20 cellular contexts compared by ENCODE assay signal in genomic region chr9:3828495-3828894, GRCh38.
DNase-seq lines count a peak whose midpoint lies in the region; ATAC-seq, FAIRE-seq and TF ChIP-seq lines count a peak whose summit lies in the region.
"Had no signal": no experiment of that assay in that cellular context is flagged by ENCODE, and none has a peak within 500 bp of the region (broad histone marks: within the 10 kb centered on the region; RNA-seq: fewer than 3 reads in every experiment).

No MANE protein-coding gene starts in this region.

- H3K4me3 ChIP-seq in GM23248 = no peak overlapping the region
- no peak overlapping the region for H3K4me3 ChIP-seq in fibroblast of the aortic adventitia (ENCODE audit: low read depth, low read length)
- no peak overlapping the region for H3K4me3 ChIP-seq in skeletal muscle cell (ENCODE audit: low read depth, low read length)
- H3K4me3 ChIP-seq in HepG2 (replicated peaks in 1 of 3; ENCODE audit: insufficient read depth in 1 of 3, low read depth in 2 of 3, low read length in 3 of 3) = no peak overlapping the region
- H3K4me3 ChIP-seq: heart right ventricle, testis had no signal

- H3K9me2 ChIP-seq in GM23248 (ENCODE audit: insufficient read depth) = no peaks in the 10 kb centered on the region

- ATAC-seq in HepG2 = no peak
- ATAC-seq in stimulated activated naive CD8-positive, alpha-beta T cell treated with anti-CD3 and anti-CD28 coated beads, Interleukin-15, Interleukin-2, amounts not matched to agents 100 U/mL and 50 U/mL, for 24 hours = no peak
- ATAC-seq: HCT116, heart right ventricle, Panc1 had no signal

- TF ChIP-seq EP300 in HepG2 (IDR thresholded peaks at IDR 0.05; ENCODE audit: low read depth in 2 of 2, low read length in 2 of 2) = no peak
- TF ChIP-seq EP300 in HepG2 (CRISPR knock-in tag; IDR thresholded peaks at IDR 0.05; ENCODE audit: borderline replicate concordance) = no peak

- CTCF ChIA-PET in HepG2 (lab: Yijun Ruan, JAX; ENCODE audit: low intra/inter-chr PET ratio, low total read pairs) = no interaction called here

- H3K27me3 ChIP-seq in GM23248 (replicated peaks; ENCODE audit: insufficient read depth) = no peaks in the 10 kb centered on the region
- no peaks in the 10 kb centered on the region for H3K27me3 ChIP-seq in HepG2 (ENCODE audit: control insufficient read depth in 1 of 2, insufficient read depth in 2 of 2, low read length in 2 of 2)
- H3K27me3 ChIP-seq: heart right ventricle, testis had no signal

- H2AFZ ChIP-seq in GM23248 = no peak overlapping the region
- no peak overlapping the region for H2AFZ ChIP-seq in HepG2 (ENCODE audit: low read length)

- TF ChIP-seq RAD21 in HepG2 (CRISPR knock-in tag; IDR thresholded peaks at IDR 0.05) = no peak

- peak overlapping the region; percentile 63 for H3K4me2 ChIP-seq in GM23248 (ENCODE audit: unreplicated experiment)
- no peak overlapping the region for H3K4me2 ChIP-seq in HepG2 (ENCODE audit: low read depth, low read length)

- no peak for TF ChIP-seq CTCF in fibroblast of the aortic adventitia (IDR thresholded peaks at IDR 0.05; ENCODE audit: insufficient read depth, low read length)
- TF ChIP-seq CTCF in HepG2 (CRISPR knock-in tag; IDR thresholded peaks at IDR 0.05) = no peak

- peaks cover 16% of the 10 kb centered on the region for H3F3A ChIP-seq in GM23248 (ENCODE audit: insufficient read depth)

- FAIRE-seq in HepG2 (lab: Jason Lieb, UNC) = no peak
- FAIRE-seq: GM18507, kidney had no signal

- H3K4me1 ChIP-seq in GM23248 (ENCODE audit: insufficient read depth) (peaks cover 26% of the 10 kb centered on the region), HepG2 (ENCODE audit: insufficient read depth, low read length) (no peaks in the 10 kb centered on the region)
- H3K4me1 ChIP-seq: heart right ventricle, testis had no signal

- H3K79me2 ChIP-seq in GM23248 (ENCODE audit: insufficient read depth) (no peaks in the 10 kb centered on the region), HepG2 (ENCODE audit: insufficient read depth, low read length) (no peaks in the 10 kb centered on the region)

- H4K20me1 ChIP-seq in GM23248 (ENCODE audit: insufficient read depth) (no peaks in the 10 kb centered on the region), HepG2 (ENCODE audit: insufficient read depth, low read length) (no peaks in the 10 kb centered on the region)

- no TSS peak for BruUV-seq in HepG2 (replicated peaks; lab: Mats Ljungman, UMichigan)

- DNase-seq in GM23248 (peak; percentile 77), amniotic epithelial cell (ENCODE audit: low read depth) (peak; percentile 85), fibroblast of the aortic adventitia (ENCODE audit: low read depth) (peak; percentile 45), skeletal muscle cell (ENCODE audit: low read depth) (peak; percentile 32), HepG2 (ENCODE audit: low spot score) (no peak), NK-92 (lab: John Stamatoyannopoulos, UW; ENCODE audit: unreplicated experiment) (no peak)
- no peak for DNase-seq in activated naive CD4-positive, alpha-beta T cell treated with Interleukin-2 at 50 U/mL for 16 hours
- no peak for DNase-seq in stimulated activated naive CD8-positive, alpha-beta T cell treated with anti-CD3 and anti-CD28 coated beads, Interleukin-15, Interleukin-2, amounts not matched to agents 100 U/mL and 50 U/mL, for 24 hours
- DNase-seq: activated CD4-positive, alpha-beta T cell treated with anti-CD3 and anti-CD28 coated beads, Interleukin-2, amount 50 U/mL, for 4 hours; activated naive CD8-positive, alpha-beta T cell treated with anti-CD3 and anti-CD28 coated beads, Interleukin-2, amount 10 ng/mL, durations not matched to agents 7 days and 5 days; activated T-cell treated with anti-CD3 and anti-CD28 coated beads, Interleukin-2, amount 50 U/mL, for 1 hour; heart right ventricle; kidney; NCI-H748 treated with DMSO at 0.1 percent for 48 hours; nucleus accumbens; stimulated activated CD4-positive, alpha-beta T cell treated with anti-CD3 and anti-CD28 coated beads, Interleukin-2, amount 100 ng/mL, for 48 hours; testis had no signal

- POLR2A ChIA-PET in HepG2 (lab: Yijun Ruan, JAX) = no interaction called here

- H3K9me3 ChIP-seq in GM23248 (ENCODE audit: low read depth) (no peaks in the 10 kb centered on the region), HepG2 (ENCODE audit: low read length) (no peaks in the 10 kb centered on the region)
- H3K9me3 ChIP-seq: heart right ventricle, testis had no signal

- H3K36me3 ChIP-seq in GM23248 (ENCODE audit: low read depth) (no peaks in the 10 kb centered on the region), HepG2 (replicated peaks in 1 of 2; ENCODE audit: control insufficient read depth in 1 of 2, insufficient read depth in 2 of 2, low read length in 2 of 2) (no peaks in the 10 kb centered on the region)

- no peak for TF ChIP-seq POLR2A in HepG2 (IDR thresholded peaks at IDR 0.05; ENCODE audit: insufficient read depth in 1 of 2, low read depth in 2 of 2, low read length in 2 of 2)

- WGBS in GM23248 (ENCODE audit: low coverage in 1 of 2, low lambda C conversion rate in 2 of 2, missing lambda C conversion rate in 2 of 2), 2 experiments = 97 to 100% methylated on average over 1 of the region's 1 CpG
- WGBS in HepG2 (ENCODE audit: low lambda C conversion rate) = 19% methylated on average over 1 of the region's 1 CpG

- peak overlapping the region; percentile 37; the same call in 1 of the 2 replicates for H3K27ac ChIP-seq in GM23248
- H3K27ac ChIP-seq in HepG2 (ENCODE audit: extremely low read length, insufficient read depth, low read length) = no peak overlapping the region
- H3K27ac ChIP-seq: heart right ventricle, testis had no signal

- H3K9ac ChIP-seq in GM23248 = no peak overlapping the region
- no peak overlapping the region for H3K9ac ChIP-seq in HepG2 (ENCODE audit: insufficient read depth, low read depth, low read length)

- in situ Hi-C loops in GM23248 (cut with MboI) = no loop called here
- in situ Hi-C loops in HepG2 (cut with HindIII; ENCODE audit: extremely low pct_ligation_motif_present, low pct_unique_long_range_greater_than_20kb) = no loop called here

- intact Hi-C loops in HepG2 (cut with micrococcal nuclease; ENCODE audit: unreplicated experiment) = no loop called here

TF ChIP-seq in HepG2, 621 proteins besides CTCF, POLR2A, EP300 and RAD21:
- TF ChIP-seq RFX3 (CRISPR knock-in tag; IDR thresholded peaks at IDR 0.05) = no peak

Comparison
In these comparisons a context has a peak if more than half of its experiments do, and no peak if none do; other contexts are left out.
1. DNase-seq: peak in GM23248 (single experiment), amniotic epithelial cell (single experiment), fibroblast of the aortic adventitia (single experiment) and skeletal muscle cell (single experiment); none in HepG2 (single experiment), activated naive CD4-positive, alpha-beta T cell treated with Interleukin-2 at 50 U/mL for 16 hours (single experiment), NK-92 (single experiment) and stimulated activated naive CD8-positive, alpha-beta T cell treated with anti-CD3 and anti-CD28 coated beads, Interleukin-15, Interleukin-2, amounts not matched to agents 100 U/mL and 50 U/mL, for 24 hours (single experiment).